ENCODE assay signal across 9 cellular contexts in the genomic region with DNA sequence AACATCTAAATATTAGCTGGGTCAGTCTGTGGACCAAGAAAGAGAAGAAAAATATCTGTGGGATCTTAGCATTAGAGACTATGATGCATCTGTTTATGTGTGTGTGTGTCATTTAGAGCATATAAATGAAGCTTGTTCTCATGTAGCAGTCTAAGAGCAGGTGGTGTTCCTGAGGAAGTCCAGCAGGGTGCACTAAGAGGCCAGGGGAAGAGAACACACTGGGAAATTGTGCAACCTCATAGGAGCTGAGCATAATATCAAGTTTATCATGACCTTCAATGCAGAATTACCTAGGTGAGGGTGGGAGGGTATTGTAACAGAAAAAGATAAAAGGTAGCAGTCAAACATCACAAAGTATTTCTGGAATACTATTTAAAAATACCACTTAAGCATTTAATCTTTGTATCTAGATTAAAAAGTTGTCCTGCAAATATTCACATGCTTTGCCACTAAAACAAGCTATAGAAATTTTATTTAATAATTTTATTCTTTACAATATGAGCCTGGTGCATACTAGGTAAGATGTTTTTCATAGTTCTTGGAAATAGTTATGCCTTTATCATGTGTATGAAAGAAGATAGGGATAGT.
DNase-seq lines count a peak whose midpoint lies in the region; ATAC-seq and TF ChIP-seq lines count a peak whose summit lies in the region.
"Had no signal": no experiment of that assay in that cellular context is flagged by ENCODE, and none has a peak within 500 bp of the region (broad histone marks: within the 10 kb centered on the region; RNA-seq: fewer than 3 reads in every experiment).

No MANE protein-coding gene starts in this region.

- H3K27ac Mint-ChIP-seq in CD8-positive, alpha-beta T cell: no peak overlapping the region

- no peaks in the 10 kb centered on the region for H3K36me3 Mint-ChIP-seq in CD8-positive, alpha-beta T cell

- no peaks in the 10 kb centered on the region for H3K9me3 ChIP-seq in upper lobe of left lung
- no peaks in the 10 kb centered on the region for H3K9me3 ChIP-seq in CD8-positive, alpha-beta T cell (ENCODE audit: low read length)

- H3K27ac ChIP-seq in upper lobe of left lung: no peak overlapping the region
- H3K27ac ChIP-seq in CD8-positive, alpha-beta T cell (ENCODE audit: low read depth, low read length): no peak overlapping the region

- H3K4me1 ChIP-seq in upper lobe of left lung: no peaks in the 10 kb centered on the region
- H3K4me1 ChIP-seq in CD8-positive, alpha-beta T cell (ENCODE audit: insufficient read depth, low read length): no peaks in the 10 kb centered on the region

- in situ Hi-C loops in Caki2 (cut with HindIII; ENCODE audit: low pct_unique_long_range_greater_than_20kb, low sequenced_read_pairs): no loop called here

- H3K27me3 ChIP-seq in upper lobe of left lung: no peaks in the 10 kb centered on the region
- no peaks in the 10 kb centered on the region for H3K27me3 ChIP-seq in CD8-positive, alpha-beta T cell (ENCODE audit: insufficient read depth, low read length)

- POLR2A ChIA-PET in CD8-positive, alpha-beta T cell (lab: Charles Lee): no interaction called here

- H3K36me3 ChIP-seq in upper lobe of left lung: no peaks in the 10 kb centered on the region
- no peaks in the 10 kb centered on the region for H3K36me3 ChIP-seq in CD8-positive, alpha-beta T cell (ENCODE audit: insufficient read depth, low read length)

- peak; percentile 80 for ATAC-seq in GM19035 (IDR thresholded peaks at IDR 0.05; ENCODE audit: unreplicated experiment)
- ATAC-seq in HG03354 (IDR thresholded peaks at IDR 0.05; ENCODE audit: poor library complexity, severe bottlenecking, unreplicated experiment): peak; percentile 86
- ATAC-seq in upper lobe of left lung (ENCODE audit: low FRiP score in 2 of 2): peak; percentile 60 to 61
- no peak for ATAC-seq in CD8-positive, alpha-beta T cell

- no peaks in the 10 kb centered on the region for H3K9me3 Mint-ChIP-seq in CD8-positive, alpha-beta T cell

- TF ChIP-seq CTCF in upper lobe of left lung (IDR thresholded peaks at IDR 0.05): peak in 5 of 6 experiments; percentile 16 to 54 (median 53)
- no peak for TF ChIP-seq CTCF in CD8-positive, alpha-beta T cell (IDR thresholded peaks at IDR 0.05)

- no peaks in the 10 kb centered on the region for H3K4me1 Mint-ChIP-seq in CD8-positive, alpha-beta T cell (ENCODE audit: low read depth)

- intact Hi-C loops in CD8-positive, alpha-beta T cell (cut with DNase I, micrococcal nuclease): no loop called here

- TF ChIP-seq POLR2A in upper lobe of left lung (IDR thresholded peaks at IDR 0.05): no peak

- DNase-seq in Caki2 (ENCODE audit: low read depth) (peak; percentile 31), NCI-H2196 treated with DMSO at 0.1 percent for 48 hours (lab: John Stamatoyannopoulos, UW; ENCODE audit: unreplicated experiment) (peak; percentile 42), amniotic stem cell (lab: John Stamatoyannopoulos, UW) (peak; percentile 6), iPS-NIHi11 (ENCODE audit: low spot score) (peak; percentile 63), upper lobe of left lung (peak in 1 of 2 donors; percentile 26)
- no peak for DNase-seq in CD8-positive, alpha-beta T cell

- H3K4me3 Mint-ChIP-seq in CD8-positive, alpha-beta T cell: no peak overlapping the region

- no peaks in the 10 kb centered on the region for H3K27me3 Mint-ChIP-seq in CD8-positive, alpha-beta T cell (ENCODE audit: low read depth)

- H3K4me3 ChIP-seq in upper lobe of left lung: no peak overlapping the region
- no peak overlapping the region for H3K4me3 ChIP-seq in CD8-positive, alpha-beta T cell (ENCODE audit: low read depth, low read length)
- H3K4me3 ChIP-seq: SK-N-MC had no signal

- TF ChIP-seq EP300 in upper lobe of left lung (IDR thresholded peaks at IDR 0.05): no peak

- CTCF ChIA-PET in CD8-positive, alpha-beta T cell (lab: Charles Lee): no interaction called here

Comparison
In these comparisons a context has a peak if more than half of its experiments do, and no peak if none do; other contexts are left out.
1. DNase-seq: peak in Caki2 (single experiment), NCI-H2196 treated with DMSO at 0.1 percent for 48 hours (single experiment), amniotic stem cell (single experiment) and iPS-NIHi11 (single experiment); none in CD8-positive, alpha-beta T cell (0 of 7).